Comparison of ENCODE assay signal across 1 cellular context in genomic region chr15:82268456-82268855, GRCh38. TPM values are rescaled to one million over a fixed set of nuclear protein-coding genes. Genes with fewer than 3 reads are reported as not detected.
"Had no signal": no experiment of that assay in that cellular context is flagged by ENCODE, and none has a peak within 500 bp of the region (broad histone marks: within the 10 kb centered on the region; RNA-seq: fewer than 3 reads in every experiment).

No MANE protein-coding gene starts in this region.

RNA-seq across cellular contexts. Expression of gene SAXO2, which starts 5.8 kb away (rescaled TPM):
- total RNA-seq: right atrium auricular region had no signal
